ENCODE assay signal across 1 cellular context in genomic region chr11:46279393-46280099, GRCh38.
TF ChIP-seq lines count a peak whose summit lies in the region.

No MANE protein-coding gene starts in this region.

TF ChIP-seq in GM12878, 131 proteins besides CTCF, POLR2A, EP300 and RAD21 (continued from another document):
- TF ChIP-seq GATAD2B (conservative IDR thresholded peaks at IDR 0.05; ENCODE audit: low read depth) = no peak
- no peak for TF ChIP-seq EGR1 (IDR thresholded peaks at IDR 0.05; ENCODE audit: borderline replicate concordance in 1 of 2, low read depth in 2 of 2, low read length in 2 of 2)
- no peak for TF ChIP-seq EED (IDR thresholded peaks at IDR 0.05; ENCODE audit: low read depth)
- no peak for TF ChIP-seq ZZZ3 (IDR thresholded peaks at IDR 0.05; ENCODE audit: control insufficient read depth, insufficient read length, low read depth)
TF ChIP-seq in GM12878: peak in this region for 0.
